Comparison of ENCODE assay signal across 9 cellular contexts in genomic region chr10:119190353-119190752, GRCh38. TPM values are rescaled to one million over a fixed set of nuclear protein-coding genes. Genes with fewer than 3 reads are reported as not detected.
A peak's percentile ranks its signal among the peaks of the same experiment; 100 is the strongest.
DNase-seq lines count a peak whose midpoint lies in the region; ATAC-seq and TF ChIP-seq lines count a peak whose summit lies in the region.
"Had no signal": no experiment of that assay in that cellular context is flagged by ENCODE, and none has a peak within 500 bp of the region (broad histone marks: within the 10 kb centered on the region; RNA-seq: fewer than 3 reads in every experiment).

No MANE protein-coding gene starts in this region.

- no peaks in the 10 kb centered on the region for H3K27me3 ChIP-seq in PC-3 (ENCODE audit: low read length)
- H3K27me3 ChIP-seq in A673 (replicated peaks; ENCODE audit: insufficient read depth, low read depth, low read length, poor library complexity) = no peaks in the 10 kb centered on the region

- BruUV-seq in PC-3 (replicated peaks; lab: Mats Ljungman, UMichigan) (no TSS peak), A673 (replicated peaks; lab: Mats Ljungman, UMichigan) (no TSS peak)

- no peaks in the 10 kb centered on the region for H3K79me2 ChIP-seq in PC-3 (ENCODE audit: low read length)

- H3F3A ChIP-seq in PC-3 (ENCODE audit: low read length, unreplicated experiment) = no peaks in the 10 kb centered on the region

- no peak for TF ChIP-seq CTCF in PC-3 (conservative IDR thresholded peaks at IDR 0.05; ENCODE audit: low read depth, low read length)
- no peak for TF ChIP-seq CTCF in epithelial cell of esophagus (IDR thresholded peaks at IDR 0.05; ENCODE audit: insufficient read depth, low read depth, low read length, missing control alignments)
- TF ChIP-seq CTCF in progenitor cell of endocrine pancreas (IDR thresholded peaks at IDR 0.05; ENCODE audit: unreplicated experiment) = no peak
- TF ChIP-seq CTCF in A673 (conservative IDR thresholded peaks at IDR 0.05; ENCODE audit: low read depth, low read length) = no peak

- H3K9me3 ChIP-seq in PC-3 (ENCODE audit: low read length) (no peaks in the 10 kb centered on the region), A673 (ENCODE audit: low read depth, low read length, poor library complexity, severe bottlenecking) (no peaks in the 10 kb centered on the region)

- H3K4me1 ChIP-seq in PC-3 (ENCODE audit: insufficient read depth, low read length) (peaks cover 21% of the 10 kb centered on the region), A673 (ENCODE audit: insufficient read depth, low read length, poor library complexity, severe bottlenecking) (no peaks in the 10 kb centered on the region)

- CTCF ChIA-PET in PC-3 (lab: Charles Lee) (interaction anchor here (0.8 kb wide), 1 partner anchor 9 kb away, joined by 3 read pairs; no protein-coding TSS in a partner anchor), A673 (lab: Charles Lee) (no interaction called here)

- no peaks in the 10 kb centered on the region for H4K20me1 ChIP-seq in PC-3 (ENCODE audit: low read length)

- DNase-seq in GM03348 (ENCODE audit: low spot score) (peak; percentile 88), PC-3 (peak; percentile 88), epithelial cell of esophagus (ENCODE audit: low read depth) (peak; percentile 99), progenitor cell of endocrine pancreas (ENCODE audit: low spot score, unreplicated experiment) (no peak), A673 (ENCODE audit: low spot score) (no peak)
- DNase-seq: erythroblast, NCI-H1105 had no signal

- H3K9ac ChIP-seq in PC-3 (ENCODE audit: low read length) = no peak overlapping the region

- H3K4me1 Mint-ChIP-seq in progenitor cell of endocrine pancreas (ENCODE audit: low read depth) = peaks cover 20% of the 10 kb centered on the region

- H3K36me3 ChIP-seq in PC-3 (ENCODE audit: low read depth, low read length) (no peaks in the 10 kb centered on the region), A673 (ENCODE audit: insufficient read depth, low read length, poor library complexity, severe bottlenecking) (no peaks in the 10 kb centered on the region)

- no peaks in the 10 kb centered on the region for H3K36me3 Mint-ChIP-seq in progenitor cell of endocrine pancreas (ENCODE audit: insufficient read depth)

- H3K9me2 ChIP-seq in PC-3 (replicated peaks; ENCODE audit: low read length) = no peaks in the 10 kb centered on the region

- intact Hi-C loops in PC-3 (cut with micrococcal nuclease) (no loop called here), A673 (cut with micrococcal nuclease; ENCODE audit: unreplicated experiment) (no loop called here)

- H3K27me3 Mint-ChIP-seq in progenitor cell of endocrine pancreas = peaks cover 4% of the 10 kb centered on the region

- no peak overlapping the region for H3K4me3 ChIP-seq in PC-3 (ENCODE audit: low read length)
- H3K4me3 ChIP-seq in epithelial cell of esophagus (ENCODE audit: low read length) = no peak overlapping the region
- H3K4me3 ChIP-seq in A673 (ENCODE audit: low read depth, low read length, poor library complexity, severe bottlenecking) = no peak overlapping the region

- no peak overlapping the region for H3K4me3 Mint-ChIP-seq in progenitor cell of endocrine pancreas (ENCODE audit: low read depth)

- 0 out of 2 replicates have a peak overlapping the region, but pooled peaks have one; percentile 8 for H2AFZ ChIP-seq in PC-3 (ENCODE audit: low read length)

- peak overlapping the region; percentile 35 for H3K4me2 ChIP-seq in PC-3 (ENCODE audit: low read length)

- H3K27ac ChIP-seq in PC-3 (ENCODE audit: low read length) = peak overlapping the region; percentile 67
- no peak overlapping the region for H3K27ac ChIP-seq in A673 (ENCODE audit: low read depth, low read length, poor library complexity, severe bottlenecking)

- peak; percentile 95 for ATAC-seq in PC-3
- no peak for ATAC-seq in GM19035 (IDR thresholded peaks at IDR 0.05; ENCODE audit: unreplicated experiment)
- ATAC-seq in HG03175 (IDR thresholded peaks at IDR 0.05; ENCODE audit: unreplicated experiment) = no peak

- POLR2A ChIA-PET in PC-3 (lab: Charles Lee; ENCODE audit: unreplicated experiment) = no interaction called here
- POLR2A ChIA-PET in A673 (lab: Charles Lee; ENCODE audit: low non-redundant PET) = no interaction called here

- no peaks in the 10 kb centered on the region for H3K9me3 Mint-ChIP-seq in progenitor cell of endocrine pancreas (ENCODE audit: low read depth)

- peak overlapping the region; percentile 86 for H3K27ac Mint-ChIP-seq in progenitor cell of endocrine pancreas

RNA-seq across cellular contexts. Expression of gene PRDX3, which starts 11.7 kb away (rescaled TPM):
- total RNA-seq in PC-3 (2014; rRNA removed) (125 and 153 TPM in 2 replicates), progenitor cell of endocrine pancreas (116 and 117 TPM in 2 replicates), A673 (2021) (215 and 234 TPM in 2 replicates)

RNA-seq across cellular contexts. Expression of gene GRK5, which starts 17.0 kb away (rescaled TPM):
- 4.5 and 5.0 TPM in 2 replicates for total RNA-seq in PC-3 (2014; rRNA removed)
- total RNA-seq in progenitor cell of endocrine pancreas = 21.6 and 23.0 TPM in 2 replicates
- 54.7 and 58.2 TPM in 2 replicates for total RNA-seq in A673 (2021)

RNA-seq across cellular contexts. Expression of gene SFXN4, which starts 24.8 kb away (rescaled TPM):
- total RNA-seq in PC-3 (2014; rRNA removed) (23.6 and 32.8 TPM in 2 replicates), progenitor cell of endocrine pancreas (25.7 and 27.2 TPM in 2 replicates), A673 (2021) (67.3 and 72.9 TPM in 2 replicates)

Comparison
In these comparisons a context has a peak if more than half of its experiments do, and no peak if none do; other contexts are left out.
1. DNase-seq: peak in GM03348 (single experiment), PC-3 (single experiment) and epithelial cell of esophagus (single experiment); none in progenitor cell of endocrine pancreas (single experiment) and A673 (single experiment).